ENCODE assay signal across 8 cellular contexts in the genomic region with DNA sequence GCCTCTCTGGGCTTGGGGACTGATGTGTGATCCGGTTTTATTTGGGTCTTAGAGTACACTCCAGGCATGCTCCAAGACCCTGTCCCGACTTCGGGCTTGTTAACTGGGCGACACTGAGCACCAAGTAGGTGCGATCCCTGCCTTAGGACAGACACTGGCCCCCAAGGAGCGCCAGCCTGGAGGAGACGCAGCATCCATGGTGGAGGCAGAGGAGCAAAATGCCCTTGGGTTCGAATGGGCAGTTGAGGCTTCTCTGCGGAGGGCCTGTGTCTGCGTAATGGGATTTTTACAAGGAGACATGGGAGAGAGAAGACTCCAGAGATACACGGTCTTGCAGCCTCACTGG. TPM values are rescaled to one million over a fixed set of nuclear protein-coding genes. Genes with fewer than 3 reads are reported as not detected.
DNase-seq lines count a peak whose midpoint lies in the region; TF ChIP-seq lines count a peak whose summit lies in the region.

No MANE protein-coding gene starts in this region.

- H3K36me3 ChIP-seq in OCI-LY1 (ENCODE audit: insufficient read depth, low read length) (peaks cover 8% of the 10 kb centered on the region; the same call in 1 of the 2 replicates), endocrine pancreas (ENCODE audit: control insufficient read depth, insufficient read depth, low read length) (no peaks in the 10 kb centered on the region), neuronal stem cell (replicated peaks in 1 of 2; ENCODE audit: control insufficient read depth in 2 of 2, insufficient read depth in 2 of 2, low read length in 2 of 2) (peaks cover 1 to 31% of the 10 kb centered on the region in 2 donors)

- no peaks in the 10 kb centered on the region for H4K20me1 ChIP-seq in OCI-LY1 (ENCODE audit: insufficient read depth, low read length)

- H3K9me3 Mint-ChIP-seq in CD14-positive monocyte, result peaks cover 0 to 1% (median 0%) of the 10 kb centered on the region in 7 donors

- H3K79me1 ChIP-seq in neuronal stem cell (ENCODE audit: low read depth, low read length), result peaks cover 5% of the 10 kb centered on the region

- WGBS in neuronal stem cell (ENCODE audit: extremely low coverage in 2 of 2, insufficient read length in 2 of 2, insufficient replicate concordance in 1 of 2), 2 donors, result no CpG with 5 or more reads among the region's 11 CpGs

- H3K9me2 ChIP-seq in OCI-LY1 (ENCODE audit: low read depth, low read length), result no peaks in the 10 kb centered on the region

- H3K27me3 Mint-ChIP-seq in CD14-positive monocyte (ENCODE audit: low read depth in 3 of 3), result peaks cover 10 to 15% (median 12%) of the 10 kb centered on the region in 3 donors

- H3K9me3 ChIP-seq in OCI-LY1 (ENCODE audit: low read length), result no peaks in the 10 kb centered on the region
- no peaks in the 10 kb centered on the region for H3K9me3 ChIP-seq in endocrine pancreas (ENCODE audit: control insufficient read depth, low read length)
- H3K9me3 ChIP-seq in neuronal stem cell (replicated peaks in 1 of 2; ENCODE audit: control insufficient read depth in 2 of 2, insufficient read depth in 1 of 2, low read depth in 1 of 2, low read length in 2 of 2), result no peaks in the 10 kb centered on the region

- H3K4me3 Mint-ChIP-seq in CD14-positive monocyte, result peak overlapping the region; percentile 77 to 90

- H3K79me2 ChIP-seq in OCI-LY1 (ENCODE audit: insufficient read depth, low read length), result no peaks in the 10 kb centered on the region

- no peak overlapping the region for H2AK5ac ChIP-seq in neuronal stem cell (ENCODE audit: low read depth, low read length)

- no peak overlapping the region for H3K14ac ChIP-seq in neuronal stem cell (ENCODE audit: low read length)

- H3K9ac ChIP-seq in OCI-LY1 (ENCODE audit: low read length) (no peak overlapping the region), endocrine pancreas (ENCODE audit: control insufficient read depth, insufficient read depth, low read length) (peak overlapping the region; percentile 2), neuronal stem cell (ENCODE audit: low read depth, low read length, poor library complexity) (no peak overlapping the region)

- H3K27ac ChIP-seq in OCI-LY1 (ENCODE audit: low read depth, low read length, poor library complexity, severe bottlenecking), result no peak overlapping the region
- no peak overlapping the region for H3K27ac ChIP-seq in neuronal stem cell (replicated peaks; ENCODE audit: low read length)

- peaks cover 30% of the 10 kb centered on the region for H3K4me1 ChIP-seq in OCI-LY1 (ENCODE audit: insufficient read depth, low read length, severe bottlenecking)
- peaks cover 19% of the 10 kb centered on the region for H3K4me1 ChIP-seq in endocrine pancreas (ENCODE audit: control insufficient read depth, insufficient read depth, low read length)
- H3K4me1 ChIP-seq in neuronal stem cell (ENCODE audit: control insufficient read depth in 2 of 2, insufficient read depth in 1 of 2, low read depth in 1 of 2, low read length in 2 of 2), result peaks cover 17 to 28% of the 10 kb centered on the region in 2 donors

- no peak overlapping the region for H2BK15ac ChIP-seq in neuronal stem cell (ENCODE audit: low read length)

- H4K91ac ChIP-seq in neuronal stem cell (ENCODE audit: low read depth, low read length, poor library complexity), result no peak overlapping the region

- no peak overlapping the region for H3K18ac ChIP-seq in neuronal stem cell (ENCODE audit: low read length)

- TF ChIP-seq CTCF in CD14-positive monocyte (IDR thresholded peaks at IDR 0.05) (no peak), OCI-LY1 (IDR thresholded peaks at IDR 0.05; ENCODE audit: low read length) (no peak)

- intact Hi-C loops in CD14-positive monocyte (cut with micrococcal nuclease), result loop anchor here in 1 of 2 donors (5.0 kb wide), 1 partner anchor 638 kb away; a partner anchor contains a TSS

- peak overlapping the region; percentile 24; the same call in 1 of the 2 replicates for H3K4me2 ChIP-seq in OCI-LY1 (ENCODE audit: low read length)
- H3K4me2 ChIP-seq in neuronal stem cell (ENCODE audit: insufficient read depth, low read length, poor library complexity, severe bottlenecking), result no peak overlapping the region

- peaks cover 37% of the 10 kb centered on the region for H3K4me1 Mint-ChIP-seq in CD14-positive monocyte

- peak overlapping the region; percentile 99 for H3K4me3 ChIP-seq in OCI-LY1 (ENCODE audit: low read depth, low read length, poor library complexity, severe bottlenecking)
- H3K4me3 ChIP-seq in endocrine pancreas (ENCODE audit: control insufficient read depth, insufficient read depth, low read length), result no peak overlapping the region
- peak overlapping the region; percentile 42 to 84 for H3K4me3 ChIP-seq in neuronal stem cell (ENCODE audit: low read length in 2 of 2)

- H3K4ac ChIP-seq in neuronal stem cell (ENCODE audit: low read length), result no peak overlapping the region

- DNase-seq in CD14-positive monocyte (ENCODE audit: low spot score), result no peak
- DNase-seq in neuronal stem cell (ENCODE audit: low spot score), result no peak
- no peak for DNase-seq in UCSD-AML1 (lab: John Stamatoyannopoulos, UW; ENCODE audit: unreplicated experiment)
- no peak for DNase-seq in COR-L47 (lab: John Stamatoyannopoulos, UW)
- DNase-seq in NCI-H2227 treated with DMSO at 0.1 percent for 48 hours (lab: John Stamatoyannopoulos, UW), result no peak
- DNase-seq in NOMO-1 treated with dmso at 0.1 percent for 144 hours (lab: John Stamatoyannopoulos, UW; ENCODE audit: unreplicated experiment), result no peak

- no peak overlapping the region for H2BK120ac ChIP-seq in neuronal stem cell (ENCODE audit: low read depth, low read length)

- H3F3A ChIP-seq in OCI-LY1 (ENCODE audit: insufficient read depth, low read length), result no peaks in the 10 kb centered on the region

- no peaks in the 10 kb centered on the region for H3K27me3 ChIP-seq in OCI-LY1 (ENCODE audit: insufficient read depth, low read length)
- H3K27me3 ChIP-seq in endocrine pancreas (ENCODE audit: control insufficient read depth, insufficient read depth, low read length), result no peaks in the 10 kb centered on the region
- H3K27me3 ChIP-seq in neuronal stem cell (ENCODE audit: control insufficient read depth in 3 of 3, insufficient read depth in 3 of 3, low read depth in 1 of 3, low read length in 3 of 3), result no peaks in the 10 kb centered on the region

- peak overlapping the region; percentile 36 for H2BK12ac ChIP-seq in neuronal stem cell (ENCODE audit: low read length)

- no peak overlapping the region for H4K8ac ChIP-seq in neuronal stem cell (ENCODE audit: low read depth, low read length)

- H2AFZ ChIP-seq in OCI-LY1 (ENCODE audit: low read length) (peak overlapping the region; percentile 87; the same call in 1 of the 2 replicates), neuronal stem cell (ENCODE audit: low read length) (peak overlapping the region; percentile 84)

- peak overlapping the region; percentile 12 for H3K23ac ChIP-seq in neuronal stem cell (ENCODE audit: low read depth, low read length, poor library complexity)

- no peak overlapping the region for H2BK5ac ChIP-seq in neuronal stem cell (ENCODE audit: low read length)

- H3K27ac Mint-ChIP-seq in CD14-positive monocyte, result peak overlapping the region in 4 of 7 donors; percentile 59 to 92 (median 76)

- peaks cover 20% of the 10 kb centered on the region in 2 donors for H3K36me3 Mint-ChIP-seq in CD14-positive monocyte

RNA-seq across cellular contexts. Expression of a gene that starts 0.6 kb away (rescaled TPM):
- polyA plus RNA-seq in CD14-positive monocyte, result 10 to 100 TPM; 11.4 to 13.8 TPM
- polyA plus RNA-seq in neuronal stem cell (2013, experiment 1 of 2), result 30.6 TPM
- 30.2 TPM for polyA plus RNA-seq in neuronal stem cell (2013, experiment 2 of 2)

RNA-seq across cellular contexts. Expression of a gene that starts 14.3 kb away (rescaled TPM):
- not detected for polyA plus RNA-seq in CD14-positive monocyte
- not detected for polyA plus RNA-seq in neuronal stem cell (2013, experiment 1 of 2)
- polyA plus RNA-seq in neuronal stem cell (2013, experiment 2 of 2), result not detected

RNA-seq across cellular contexts. Expression of a gene that starts 42.8 kb away (rescaled TPM):
- polyA plus RNA-seq in CD14-positive monocyte, result not detected
- polyA plus RNA-seq in neuronal stem cell (2013, experiment 1 of 2), result 1.7 TPM
- polyA plus RNA-seq in neuronal stem cell (2013, experiment 2 of 2), result 1.4 TPM
